Comparison of ENCODE assay signal across 16 cellular contexts in the genomic region with DNA sequence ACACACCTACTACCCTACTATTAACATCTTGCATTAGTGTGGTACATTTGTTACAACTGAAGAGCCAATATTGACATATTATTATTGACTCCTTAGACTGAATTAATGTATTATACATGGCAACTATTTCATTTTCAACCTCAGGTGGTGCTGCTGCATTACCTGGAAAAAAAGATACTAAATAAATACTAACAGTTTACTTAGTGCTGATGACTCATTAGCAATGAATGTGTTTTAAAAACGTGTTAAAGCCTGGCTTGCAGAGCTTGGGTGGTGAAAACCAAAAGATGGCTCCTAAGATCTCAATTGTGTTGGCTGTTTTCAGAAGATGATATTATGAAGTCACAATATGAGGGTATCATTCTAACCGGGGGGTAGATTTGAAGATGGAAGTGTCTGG. TPM values are rescaled to one million over a fixed set of nuclear protein-coding genes. Genes with fewer than 3 reads are reported as not detected.
DNase-seq lines count a peak whose midpoint lies in the region; ATAC-seq, FAIRE-seq and TF ChIP-seq lines count a peak whose summit lies in the region.
"Had no signal": no experiment of that assay in that cellular context is flagged by ENCODE, and none has a peak within 500 bp of the region (broad histone marks: within the 10 kb centered on the region; RNA-seq: fewer than 3 reads in every experiment).

No MANE protein-coding gene starts in this region.

- H3K4me3 ChIP-seq in fibroblast of villous mesenchyme (ENCODE audit: low read depth, low read length) (no peak overlapping the region), heart left ventricle (no peak overlapping the region)
- H3K4me3 ChIP-seq: mucosa of descending colon, tibial nerve had no signal

- H3K4me1 ChIP-seq in heart left ventricle = no peaks in the 10 kb centered on the region
- H3K4me1 ChIP-seq: tibial nerve had no signal

- intact Hi-C loops in heart left ventricle (cut with DNase I) = no loop called here

- TF ChIP-seq POLR2A in heart left ventricle (IDR thresholded peaks at IDR 0.05) = no peak

- FAIRE-seq in D721Med (lab: Jason Lieb, UNC) = no peak

- H3K27ac ChIP-seq in heart left ventricle = no peak overlapping the region
- H3K27ac ChIP-seq: tibial nerve had no signal

- in situ Hi-C loops in GM13977 (cut with MboI; ENCODE audit: low pct_unique_long_range_greater_than_20kb, low sequenced_read_pairs, unreplicated experiment) = no loop called here

- DNase-seq in A172 (ENCODE audit: low spot score) (peak; percentile 18), HT-29 (ENCODE audit: low spot score) (peak; percentile 69), NCI-H748 treated with DMSO at 0.1 percent for 48 hours (lab: John Stamatoyannopoulos, UW) (peak; percentile 73), fibroblast of villous mesenchyme (ENCODE audit: low read depth) (peak; percentile 1), heart left ventricle (no peak), D721Med (ENCODE audit: insufficient read length, low spot score) (no peak), GM13977 (ENCODE audit: low spot score) (no peak)
- DNase-seq: activated naive CD4-positive, alpha-beta T cell treated with anti-CD3 and anti-CD28 coated beads for 36 hours; effector CD4-positive, alpha-beta T cell; mucosa of descending colon; NCI-H524; occipital lobe; T-helper 1 cell had no signal

- 62 to 73% (median 67%) methylated on average over 2 of the region's 2 CpGs for WGBS in heart left ventricle, 4 donors

- ATAC-seq in HG02885 (IDR thresholded peaks at IDR 0.05; ENCODE audit: poor library complexity, unreplicated experiment) = no peak
- ATAC-seq in heart left ventricle = no peak
- ATAC-seq: mucosa of descending colon, WTC11 had no signal

- H3K27me3 ChIP-seq in heart left ventricle = no peaks in the 10 kb centered on the region
- H3K27me3 ChIP-seq: tibial nerve had no signal

- H3K36me3 ChIP-seq in heart left ventricle = no peaks in the 10 kb centered on the region

- peaks cover 0 to 4% (median 0%) of the 10 kb centered on the region in 12 donors for H3K9me3 ChIP-seq in heart left ventricle
- H3K9me3 ChIP-seq: mucosa of descending colon, tibial nerve had no signal

- TF ChIP-seq CTCF in fibroblast of villous mesenchyme (IDR thresholded peaks at IDR 0.05; ENCODE audit: insufficient read depth, low read depth, low read length) (no peak), heart left ventricle (IDR thresholded peaks at IDR 0.05) (no peak), D721Med (IDR thresholded peaks at IDR 0.05; ENCODE audit: insufficient read depth, missing control alignments) (no peak), GM13977 (IDR thresholded peaks at IDR 0.05; ENCODE audit: extremely low read depth, insufficient read depth, missing control alignments) (no peak)

RNA-seq across cellular contexts. Expression of gene CFAP43, which starts 34.8 kb away (rescaled TPM):
- 0.07 and 0.31 TPM in 2 replicates for total RNA-seq in A172 (2014; rRNA removed; shearing (Covaris generic))
- total RNA-seq in HT-29 (2014; rRNA removed; shearing (Covaris generic)) = 0.16 and 0.18 TPM in 2 replicates
- total RNA-seq in fibroblast of villous mesenchyme = under 0.01 TPM in 1 of 2 replicates, not detected in the other
- under 1 TPM in 3 of 9 donors, not detected in 6; 0.19 to 0.84 (median 0.25) TPM for total RNA-seq in heart left ventricle
- polyA plus RNA-seq in heart left ventricle = under 1 TPM; 0.11 TPM
- total RNA-seq: activated naive CD4-positive, alpha-beta T cell treated with anti-CD3 and anti-CD28 coated beads for 36 hours had no signal

RNA-seq across cellular contexts. Expression of gene GSTO1, which starts 57.3 kb away (rescaled TPM):
- 271 and 296 TPM in 2 replicates for total RNA-seq in A172 (2014; rRNA removed; shearing (Covaris generic))
- total RNA-seq in HT-29 (2014; rRNA removed; shearing (Covaris generic)) = 96.1 and 97.2 TPM in 2 replicates
- total RNA-seq in fibroblast of villous mesenchyme (156 and 175 TPM in 2 replicates), heart left ventricle (100 to 1,000 TPM; 194 to 372 (median 209) TPM)
- polyA plus RNA-seq in heart left ventricle = 100 to 1,000 TPM; 434 to 699 TPM

Comparison
In these comparisons a context has a peak if more than half of its experiments do, and no peak if none do; other contexts are left out.
1. DNase-seq: peak in A172 (single experiment), HT-29 (single experiment), NCI-H748 treated with DMSO at 0.1 percent for 48 hours (single experiment) and fibroblast of villous mesenchyme (single experiment); none in heart left ventricle (0 of 5), D721Med (single experiment) and GM13977 (single experiment).